9 cellular contexts compared by ENCODE assay signal in the genomic region with DNA sequence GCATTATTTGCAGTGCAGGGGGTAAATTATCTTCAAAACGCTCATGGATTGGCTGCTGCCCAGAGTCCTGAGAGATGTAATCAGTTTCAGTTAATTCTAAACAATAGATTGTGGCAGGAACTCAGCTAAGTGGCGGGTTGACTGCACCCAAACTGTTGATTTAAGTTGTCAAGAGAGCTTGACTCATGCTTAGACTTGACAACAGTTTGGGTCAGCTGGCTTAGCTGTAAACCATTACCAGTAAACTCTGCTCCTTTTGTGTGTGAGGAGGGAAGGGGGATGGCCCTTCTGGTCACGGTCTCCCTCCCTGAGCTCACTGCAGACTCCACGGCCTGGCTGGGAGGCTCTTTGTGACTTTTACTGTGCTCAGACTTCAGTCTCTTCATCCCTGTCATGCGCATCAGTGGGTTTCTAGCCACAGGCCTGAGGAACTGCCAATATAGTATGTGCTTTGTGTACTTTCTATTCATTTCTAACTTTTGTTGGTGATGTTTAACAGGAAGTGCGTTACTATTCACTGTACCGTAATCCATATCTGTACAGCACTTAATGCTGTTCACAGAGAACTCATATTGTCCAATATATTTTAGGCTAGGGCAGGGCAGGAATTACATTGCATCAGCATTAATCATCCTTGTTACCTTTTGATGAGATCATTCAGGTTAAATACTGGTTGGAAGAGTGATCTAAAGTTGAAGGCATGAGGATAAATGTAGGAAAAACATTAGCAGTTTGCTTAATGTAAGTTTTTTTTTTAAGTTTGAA.
DNase-seq lines count a peak whose midpoint lies in the region; ATAC-seq and TF ChIP-seq lines count a peak whose summit lies in the region.
"Had no signal": no experiment of that assay in that cellular context is flagged by ENCODE, and none has a peak within 500 bp of the region (broad histone marks: within the 10 kb centered on the region; RNA-seq: fewer than 3 reads in every experiment).

No MANE protein-coding gene starts in this region.

- H3K4me3 ChIP-seq in mucosa of stomach (ENCODE audit: low read length): no peak overlapping the region

- no peak for TF ChIP-seq CTCF in activated B cell treated with CpG ODN at 0.5 μM for 24 hours (IDR thresholded peaks at IDR 0.05)

- H3K27ac Mint-ChIP-seq in activated B cell treated with CpG ODN at 0.5 μM for 24 hours: peak overlapping the region; percentile 87

- H3K27me3 ChIP-seq in mucosa of stomach (ENCODE audit: control insufficient read depth, insufficient read depth, low read length): no peaks in the 10 kb centered on the region

- DNase-seq in DMS79 treated with DMSO at 0.1 percent for 48 hours (lab: John Stamatoyannopoulos, UW) (peak; percentile 64), HPDE6-E6E7 (ENCODE audit: extremely low spot score) (peak; percentile 73), activated B cell treated with CpG ODN at 0.5 μM for 24 hours (peak; percentile 20), C1 segment of cervical spinal cord (lab: John Stamatoyannopoulos, UW) (no peak), DMS 273 treated with DMSO at 0.1 percent for 48 hours (lab: John Stamatoyannopoulos, UW) (no peak)
- no peak for DNase-seq in stimulated activated CD4-positive, alpha-beta T cell treated with anti-CD3 and anti-CD28 coated beads, Interleukin-1b, Interleukin-23, amount 100 ng/mL, for 48 hours

- H3K27me3 Mint-ChIP-seq in activated B cell treated with CpG ODN at 0.5 μM for 24 hours: no peaks in the 10 kb centered on the region
- H3K27me3 Mint-ChIP-seq: central memory CD8-positive, alpha-beta T cell had no signal

- H3K36me3 ChIP-seq in mucosa of stomach (ENCODE audit: control insufficient read depth, insufficient read depth, low read length): no peaks in the 10 kb centered on the region

- H3K36me3 Mint-ChIP-seq in activated B cell treated with CpG ODN at 0.5 μM for 24 hours (ENCODE audit: low read depth): peaks cover 2% of the 10 kb centered on the region

- peak overlapping the region; percentile 12 for H3K9ac ChIP-seq in mucosa of stomach (ENCODE audit: low read length)

- peaks cover 25% of the 10 kb centered on the region for H3K4me1 ChIP-seq in mucosa of stomach (ENCODE audit: control insufficient read depth, insufficient read depth, low read length)

- intact Hi-C loops in activated B cell treated with CpG ODN at 0.5 μM for 24 hours (cut with micrococcal nuclease): loop anchor here (1.0 to 2.0 kb wide), 4 partner anchors 15 to 566 kb away; no protein-coding TSS in a partner anchor

- ATAC-seq in GM21526 (IDR thresholded peaks at IDR 0.05; ENCODE audit: low FRiP score, unreplicated experiment): peak; percentile 89
- ATAC-seq in activated B cell treated with CpG ODN at 0.5 μM for 24 hours (ENCODE audit: low read depth): peak; percentile 85

- H3K4me3 Mint-ChIP-seq in activated B cell treated with CpG ODN at 0.5 μM for 24 hours: peak overlapping the region; percentile 58
- H3K4me3 Mint-ChIP-seq: central memory CD8-positive, alpha-beta T cell had no signal

- POLR2A ChIA-PET in activated B cell treated with CpG ODN at 0.5 μM for 24 hours (lab: Charles Lee): interaction anchor here (0.9 kb wide), 1 partner anchor 15 kb away, joined by 4 read pairs; no protein-coding TSS in a partner anchor

- CTCF ChIA-PET in activated B cell treated with CpG ODN at 0.5 μM for 24 hours (lab: Charles Lee): no interaction called here

- H3K9me3 Mint-ChIP-seq in activated B cell treated with CpG ODN at 0.5 μM for 24 hours: no peaks in the 10 kb centered on the region
- H3K9me3 Mint-ChIP-seq: central memory CD8-positive, alpha-beta T cell had no signal

- H3K9me3 ChIP-seq in mucosa of stomach (ENCODE audit: control insufficient read depth, low read length): no peaks in the 10 kb centered on the region

- H3K4me1 Mint-ChIP-seq in activated B cell treated with CpG ODN at 0.5 μM for 24 hours: peaks cover 20% of the 10 kb centered on the region
- H3K4me1 Mint-ChIP-seq: central memory CD8-positive, alpha-beta T cell had no signal

Comparison
In these comparisons a context has a peak if more than half of its experiments do, and no peak if none do; other contexts are left out.
1. DNase-seq: peak in DMS79 treated with DMSO at 0.1 percent for 48 hours (single experiment), HPDE6-E6E7 (single experiment) and activated B cell treated with CpG ODN at 0.5 μM for 24 hours (single experiment); none in stimulated activated CD4-positive, alpha-beta T cell treated with anti-CD3 and anti-CD28 coated beads, Interleukin-1b, Interleukin-23, amount 100 ng/mL, for 48 hours (single experiment), C1 segment of cervical spinal cord (0 of 14) and DMS 273 treated with DMSO at 0.1 percent for 48 hours (single experiment).